10 cellular contexts compared by ENCODE assay signal in genomic region chr4:99763635-99764101, GRCh38. TPM values are rescaled to one million over a fixed set of nuclear protein-coding genes. Genes with fewer than 3 reads are reported as not detected.
DNase-seq lines count a peak whose midpoint lies in the region; ATAC-seq and TF ChIP-seq lines count a peak whose summit lies in the region.
"Had no signal": no experiment of that assay in that cellular context is flagged by ENCODE, and none has a peak within 500 bp of the region (broad histone marks: within the 10 kb centered on the region; RNA-seq: fewer than 3 reads in every experiment).

No MANE protein-coding gene starts in this region.

- H3K27me3 ChIP-seq in A673 (replicated peaks; ENCODE audit: insufficient read depth, low read depth, low read length, poor library complexity) (no peaks in the 10 kb centered on the region), gastroesophageal sphincter (no peaks in the 10 kb centered on the region)
- peaks cover 3% of the 10 kb centered on the region for H3K27me3 ChIP-seq in effector memory CD4-positive, alpha-beta T cell (replicated peaks; ENCODE audit: control insufficient read depth, insufficient read depth, low read length, poor library complexity, severe bottlenecking)

- no peak overlapping the region for H3K4me3 ChIP-seq in A673 (ENCODE audit: low read depth, low read length, poor library complexity, severe bottlenecking)
- H3K4me3 ChIP-seq in gastroesophageal sphincter: no peak overlapping the region
- H3K4me3 ChIP-seq in effector memory CD4-positive, alpha-beta T cell (ENCODE audit: insufficient read depth, low read depth, low read length, poor library complexity, severe bottlenecking): no peak overlapping the region

- no peaks in the 10 kb centered on the region for H3K4me1 ChIP-seq in A673 (ENCODE audit: insufficient read depth, low read length, poor library complexity, severe bottlenecking)
- peaks cover 0 to 20% (median 0%) of the 10 kb centered on the region in 3 donors for H3K4me1 ChIP-seq in gastroesophageal sphincter
- no peaks in the 10 kb centered on the region for H3K4me1 ChIP-seq in effector memory CD4-positive, alpha-beta T cell (ENCODE audit: control insufficient read depth, insufficient read depth, low read length, poor library complexity, severe bottlenecking)

- ATAC-seq in gastroesophageal sphincter (peak; percentile 95), GM18498 (IDR thresholded peaks at IDR 0.05; ENCODE audit: unreplicated experiment) (no peak)

- TF ChIP-seq CTCF in A673 (conservative IDR thresholded peaks at IDR 0.05; ENCODE audit: low read depth, low read length) (no peak), RWPE1 (conservative IDR thresholded peaks at IDR 0.05; ENCODE audit: low read depth) (no peak), gastroesophageal sphincter (IDR thresholded peaks at IDR 0.05) (no peak)

- H3K36me3 ChIP-seq in A673 (ENCODE audit: insufficient read depth, low read length, poor library complexity, severe bottlenecking) (no peaks in the 10 kb centered on the region), gastroesophageal sphincter (no peaks in the 10 kb centered on the region)
- no peaks in the 10 kb centered on the region for H3K36me3 ChIP-seq in effector memory CD4-positive, alpha-beta T cell (ENCODE audit: control insufficient read depth, insufficient read depth, low read length)

- no peaks in the 10 kb centered on the region for H3K9me3 ChIP-seq in A673 (ENCODE audit: low read depth, low read length, poor library complexity, severe bottlenecking)
- H3K9me3 ChIP-seq in gastroesophageal sphincter: peaks cover 0 to 5% (median 0%) of the 10 kb centered on the region in 3 donors
- no peaks in the 10 kb centered on the region for H3K9me3 ChIP-seq in effector memory CD4-positive, alpha-beta T cell (ENCODE audit: control insufficient read depth, low read length)

- no TSS peak for BruUV-seq in A673 (replicated peaks; lab: Mats Ljungman, UMichigan)

- CTCF ChIA-PET in A673 (lab: Charles Lee) (no interaction called here), RWPE1 (lab: Yijun Ruan, JAX) (interaction anchor here (0.6 kb wide), 1 partner anchor 149 kb away, joined by 3 read pairs; no protein-coding TSS in a partner anchor)

- TF ChIP-seq EP300 in gastroesophageal sphincter (IDR thresholded peaks at IDR 0.05): no peak

- no peak for TF ChIP-seq POLR2A in gastroesophageal sphincter (IDR thresholded peaks at IDR 0.05)

- peak; percentile 58 for DNase-seq in A673 (ENCODE audit: low spot score)
- peak; percentile 74 for DNase-seq in GM04503 (ENCODE audit: low read depth)
- peak; percentile 90 for DNase-seq in RWPE1 (ENCODE audit: low spot score)
- no peak for DNase-seq in activated gamma-delta T cell treated with Interleukin-2 at 50 U/mL for 16 hours
- no peak for DNase-seq in activated effector memory CD4-positive, alpha-beta T cell treated with anti-CD3 and anti-CD28 coated beads, Interleukin-2, amount 50 U/mL, for 16 hours
- no peak for DNase-seq in effector memory CD4-positive, alpha-beta T cell
- DNase-seq: activated B cell treated with CpG ODN at 0.5 μM for 24 hours, glutamatergic neuron had no signal

- intact Hi-C loops in A673 (cut with micrococcal nuclease; ENCODE audit: unreplicated experiment): no loop called here

- no peak overlapping the region for H3K27ac ChIP-seq in A673 (ENCODE audit: low read depth, low read length, poor library complexity, severe bottlenecking)
- no peak overlapping the region for H3K27ac ChIP-seq in RWPE1
- peak overlapping the region in 2 of 4 donors; percentile 6 to 55 for H3K27ac ChIP-seq in gastroesophageal sphincter
- no peak overlapping the region for H3K27ac ChIP-seq in effector memory CD4-positive, alpha-beta T cell (ENCODE audit: insufficient read depth, low read length, poor library complexity, severe bottlenecking)

- POLR2A ChIA-PET in A673 (lab: Charles Lee; ENCODE audit: low non-redundant PET) (no interaction called here), RWPE1 (lab: Yijun Ruan, JAX; ENCODE audit: low non-redundant PET) (no interaction called here)

- WGBS in gastroesophageal sphincter (ENCODE audit: low coverage in 1 of 2), 2 donors: 29 to 49% methylated on average over 3 of the region's 3 CpGs

RNA-seq across cellular contexts. Expression of gene DAPP1, which starts 53.0 kb away (rescaled TPM):
- total RNA-seq in A673 (2021) (not detected in 2 replicates), gastroesophageal sphincter (1 to 10 TPM in 3 of 4 donors, under 1 TPM in 1; 0.73 to 6.3 (median 1.8) TPM)

Comparison
In these comparisons a context has a peak if more than half of its experiments do, and no peak if none do; other contexts are left out.
1. DNase-seq: peak in A673 (single experiment), GM04503 (single experiment) and RWPE1 (single experiment); none in activated gamma-delta T cell treated with Interleukin-2 at 50 U/mL for 16 hours (single experiment), activated effector memory CD4-positive, alpha-beta T cell treated with anti-CD3 and anti-CD28 coated beads, Interleukin-2, amount 50 U/mL, for 16 hours (single experiment) and effector memory CD4-positive, alpha-beta T cell (0 of 3).